Comparison of ENCODE assay signal across 16 cellular contexts in the genomic region with DNA sequence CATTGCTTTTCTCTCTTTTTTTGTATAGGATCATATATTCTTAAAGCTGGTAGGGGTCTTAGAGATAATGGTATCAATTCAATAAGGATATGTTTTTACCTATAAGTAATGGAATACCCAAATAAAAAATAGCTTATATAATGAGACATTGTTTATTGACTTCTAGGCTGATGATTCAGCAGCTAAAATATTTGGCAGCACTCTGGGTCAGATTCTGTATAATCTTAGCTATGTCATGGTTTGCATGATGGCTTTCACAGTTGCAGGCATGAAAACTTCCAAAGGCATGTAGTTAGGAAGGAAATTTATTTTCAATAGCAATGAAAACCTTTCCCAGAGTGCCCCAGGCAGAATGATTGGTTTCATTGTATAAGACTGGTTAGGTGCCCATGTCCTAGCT. TPM values are rescaled to one million over a fixed set of nuclear protein-coding genes. Genes with fewer than 3 reads are reported as not detected.
DNase-seq lines count a peak whose midpoint lies in the region; ATAC-seq and TF ChIP-seq lines count a peak whose summit lies in the region.
"Had no signal": no experiment of that assay in that cellular context is flagged by ENCODE, and none has a peak within 500 bp of the region (broad histone marks: within the 10 kb centered on the region; RNA-seq: fewer than 3 reads in every experiment).

No MANE protein-coding gene starts in this region.

- no peaks in the 10 kb centered on the region for H3K4me1 ChIP-seq in Peyer's patch

- no peak overlapping the region for H3K4me3 ChIP-seq in Peyer's patch

- DNase-seq in GM04504 (ENCODE audit: low read depth) (peak; percentile 42), fibroblast of gingiva (ENCODE audit: low read depth) (peak; percentile 21), renal cortical epithelial cell (ENCODE audit: low read depth) (peak; percentile 40), Peyer's patch (no peak), NCI-H2171 treated with DMSO at 0.1 percent for 48 hours (lab: John Stamatoyannopoulos, UW) (no peak), NCI-H146 (lab: John Stamatoyannopoulos, UW) (no peak)
- DNase-seq: activated CD4-positive, alpha-beta T cell treated with anti-CD3 and anti-CD28 coated beads for 1 hour; activated CD8-positive, alpha-beta memory T cell treated with anti-CD3 and anti-CD28 coated beads, Interleukin-2, amount 50 U/mL, for 4 hours; CD8-positive, alpha-beta T cell; GF-D8; naive thymus-derived CD4-positive, alpha-beta T cell; NCI-H82 had no signal

- H3K27me3 ChIP-seq in Peyer's patch: no peaks in the 10 kb centered on the region

- no peak overlapping the region for H3K27ac ChIP-seq in Peyer's patch

- H3K9me3 ChIP-seq in Peyer's patch: no peaks in the 10 kb centered on the region

- TF ChIP-seq POLR2A in Peyer's patch (IDR thresholded peaks at IDR 0.05): no peak

- TF ChIP-seq CTCF in Peyer's patch (IDR thresholded peaks at IDR 0.05): no peak

- ATAC-seq in SK-N-SH treated with all-trans-retinoic acid at 6 μM for 48 hours: peak; percentile 65
- ATAC-seq in GM19455 (IDR thresholded peaks at IDR 0.05; ENCODE audit: unreplicated experiment): no peak
- ATAC-seq: CD8-positive, alpha-beta T cell; naive thymus-derived CD4-positive, alpha-beta T cell had no signal

- no peaks in the 10 kb centered on the region for H3K36me3 ChIP-seq in Peyer's patch

TF ChIP-seq in SK-N-SH treated with all-trans-retinoic acid at 6 μM for 48 hours, 23 proteins besides CTCF, POLR2A, EP300 and RAD21:
- no peak for TF ChIP-seq ESRRG (CRISPR knock-in tag; IDR thresholded peaks at IDR 0.05)
- TF ChIP-seq RARB (CRISPR knock-in tag; IDR thresholded peaks at IDR 0.05): no peak
- no peak for TF ChIP-seq ZNF70 (CRISPR knock-in tag; IDR thresholded peaks at IDR 0.05)
- no peak for TF ChIP-seq CREB5 (CRISPR knock-in tag; IDR thresholded peaks at IDR 0.05; ENCODE audit: low read depth)
- no peak for TF ChIP-seq GLIS3 (CRISPR knock-in tag; IDR thresholded peaks at IDR 0.05)

RNA-seq across cellular contexts. Expression of gene A1CF, which starts 32.1 kb away (rescaled TPM):
- total RNA-seq in renal cortical epithelial cell (0.05 TPM in 1 of 2 replicates, not detected in the other), Peyer's patch (100 to 1,000 TPM in 3 of 4 donors, 10 to 100 TPM in 1; 22.3 to 133 (median 113) TPM)
- total RNA-seq: CD8-positive, alpha-beta T cell; epithelial cell of proximal tubule; naive thymus-derived CD4-positive, alpha-beta T cell; pulmonary artery endothelial cell had no signal

Comparison
In these comparisons a context has a peak if more than half of its experiments do, and no peak if none do; other contexts are left out.
1. DNase-seq: peak in GM04504 (single experiment), fibroblast of gingiva (single experiment) and renal cortical epithelial cell (single experiment); none in Peyer's patch (0 of 3), NCI-H2171 treated with DMSO at 0.1 percent for 48 hours (single experiment) and NCI-H146 (single experiment).
2. RNA of gene A1CF, which starts 32.1 kb away (total RNA-seq): 22.3 to 133 TPM in Peyer's patch; 0.05 TPM in renal cortical epithelial cell; every median in the first group is over 10 times any median in the second.